Comparison of ENCODE assay signal across 8 cellular contexts in the genomic region with DNA sequence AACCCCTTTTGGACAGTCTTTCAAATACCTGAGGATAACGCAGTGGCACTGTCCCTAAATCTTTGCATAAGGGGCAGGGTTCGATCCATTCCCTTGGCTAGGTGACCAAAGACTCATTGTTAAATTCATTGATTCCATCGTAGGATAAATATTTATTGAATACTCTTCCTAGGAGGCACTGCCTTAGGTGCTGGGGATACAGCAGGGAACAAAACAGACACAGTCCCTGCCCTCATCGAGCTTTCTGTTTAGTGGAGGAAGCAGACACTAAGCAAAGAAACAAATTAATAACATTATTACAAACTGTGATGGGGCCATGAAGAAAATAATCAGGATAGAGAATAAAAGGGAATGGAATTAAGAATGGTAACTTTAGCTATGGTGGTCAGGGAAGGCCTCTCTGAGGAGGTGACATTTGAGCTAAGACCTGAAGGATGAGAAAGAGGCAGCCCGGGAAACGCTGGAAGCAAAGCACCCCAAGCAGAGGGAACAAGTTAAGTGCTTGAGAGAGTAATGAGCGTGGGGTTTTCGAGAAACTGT. TPM values are rescaled to one million over a fixed set of nuclear protein-coding genes. Genes with fewer than 3 reads are reported as not detected.
DNase-seq lines count a peak whose midpoint lies in the region; TF ChIP-seq lines count a peak whose summit lies in the region.

No MANE protein-coding gene starts in this region.

- intact Hi-C loops in esophagus squamous epithelium (cut with DNase I) = no loop called here

- H3K18ac ChIP-seq in trophoblast cell (ENCODE audit: low read length) = peak overlapping the region; percentile 28

- peak overlapping the region; percentile 24 for H4K12ac ChIP-seq in trophoblast cell (ENCODE audit: low read depth, low read length)

- no peaks in the 10 kb centered on the region for H3K9me3 ChIP-seq in ES-I3 (ENCODE audit: control insufficient read depth, insufficient read depth, low read length)
- H3K9me3 ChIP-seq in SJCRH30 (replicated peaks) = no peaks in the 10 kb centered on the region
- no peaks in the 10 kb centered on the region for H3K9me3 ChIP-seq in esophagus squamous epithelium
- H3K9me3 ChIP-seq in trophoblast cell (ENCODE audit: insufficient read depth, low read depth, low read length) = no peaks in the 10 kb centered on the region

- peak overlapping the region; percentile 69 for H3K4me3 ChIP-seq in SJCRH30
- H3K4me3 ChIP-seq in esophagus squamous epithelium = peak overlapping the region; percentile 58 to 82 (median 65)
- H3K4me3 ChIP-seq in trophoblast cell (ENCODE audit: low read depth, low read length) = peak overlapping the region; percentile 82

- H3K4me2 ChIP-seq in trophoblast cell (ENCODE audit: low read length) = peak overlapping the region; percentile 93

- H4K8ac ChIP-seq in trophoblast cell (ENCODE audit: low read depth, low read length) = peak overlapping the region; percentile 49

- H3K4ac ChIP-seq in trophoblast cell (ENCODE audit: low read depth, low read length) = peak overlapping the region; percentile 32

- H2BK5ac ChIP-seq in trophoblast cell (ENCODE audit: low read depth, low read length, poor library complexity) = peak overlapping the region; percentile 18

- H3K4me1 ChIP-seq in ES-I3 (ENCODE audit: insufficient read depth, low read length) = peaks cover 6% of the 10 kb centered on the region; the same call in 1 of the 2 replicates
- H3K4me1 ChIP-seq in SJCRH30 = peaks cover 5% of the 10 kb centered on the region
- peaks cover 12 to 38% (median 19%) of the 10 kb centered on the region in 3 donors for H3K4me1 ChIP-seq in esophagus squamous epithelium
- peaks cover 3 to 7% of the 10 kb centered on the region in 2 experiments for H3K4me1 ChIP-seq in trophoblast cell (ENCODE audit: control insufficient read depth in 1 of 2, insufficient read depth in 2 of 2, low read length in 2 of 2)

- no peak overlapping the region for H2BK12ac ChIP-seq in trophoblast cell (ENCODE audit: low read length)

- DNase-seq in SJCRH30 (no peak), esophagus squamous epithelium (lab: John Stamatoyannopoulos, UW) (no peak), trophoblast cell (no peak), NCI-H1694 treated with DMSO at 0.1 percent for 48 hours (lab: John Stamatoyannopoulos, UW) (no peak), HUDEP-2 (lab: John Stamatoyannopoulos, UW; ENCODE audit: unreplicated experiment in 76 of 76) (no peak), SIG-M5 treated with dmso at 0.1 percent for 504 hours (lab: John Stamatoyannopoulos, UW; ENCODE audit: unreplicated experiment) (no peak), DMS 273 (lab: John Stamatoyannopoulos, UW; ENCODE audit: unreplicated experiment) (no peak)

- H3K27ac ChIP-seq in SJCRH30 (peak overlapping the region; percentile 51), esophagus squamous epithelium (peak overlapping the region; percentile 87 to 96 (median 90)), trophoblast cell (ENCODE audit: low read depth, low read length) (peak overlapping the region; percentile 74)

- peaks cover 3% of the 10 kb centered on the region for H3K79me1 ChIP-seq in trophoblast cell (ENCODE audit: low read length)

- peak overlapping the region; percentile 60 for H3K14ac ChIP-seq in trophoblast cell (ENCODE audit: low read length)

- no peak for TF ChIP-seq POLR2A in esophagus squamous epithelium (IDR thresholded peaks at IDR 0.05)

- peak overlapping the region; percentile 17 for H2AFZ ChIP-seq in trophoblast cell (ENCODE audit: insufficient read depth, low read length, poor library complexity)

- H4K91ac ChIP-seq in trophoblast cell (ENCODE audit: low read depth, low read length) = peak overlapping the region; percentile 58

- H3K23ac ChIP-seq in trophoblast cell (ENCODE audit: low read length) = no peak overlapping the region

- H3K27me3 ChIP-seq in SJCRH30 (no peaks in the 10 kb centered on the region), esophagus squamous epithelium (no peaks in the 10 kb centered on the region), trophoblast cell (ENCODE audit: insufficient read depth, low read length) (no peaks in the 10 kb centered on the region)

- H3K9ac ChIP-seq in ES-I3 (ENCODE audit: low read depth, low read length) (peak overlapping the region; percentile 85), trophoblast cell (ENCODE audit: low read length) (peak overlapping the region; percentile 91)

- H2BK120ac ChIP-seq in trophoblast cell (ENCODE audit: insufficient read depth, low read length, poor library complexity) = no peak overlapping the region

- 17 to 19% methylated on average over 8 of the region's 8 CpGs for WGBS in esophagus squamous epithelium, 2 donors
- WGBS in trophoblast cell (ENCODE audit: extremely low coverage, insufficient coverage, insufficient read length) = no CpG with 5 or more reads among the region's 8 CpGs

- peaks cover 3% of the 10 kb centered on the region for H3K79me2 ChIP-seq in trophoblast cell (ENCODE audit: control insufficient read depth, insufficient read depth, low read length, poor library complexity)

- H2AK5ac ChIP-seq in trophoblast cell (ENCODE audit: low read length) = peak overlapping the region; percentile 31

- TF ChIP-seq CTCF in esophagus squamous epithelium (IDR thresholded peaks at IDR 0.05) = no peak

- H3K36me3 ChIP-seq in ES-I3 (ENCODE audit: insufficient read depth, low read length) = peaks cover 7% of the 10 kb centered on the region
- H3K36me3 ChIP-seq in SJCRH30 = peaks cover 8% of the 10 kb centered on the region
- peaks cover 18 to 36% (median 22%) of the 10 kb centered on the region in 3 donors for H3K36me3 ChIP-seq in esophagus squamous epithelium
- H3K36me3 ChIP-seq in trophoblast cell (ENCODE audit: control insufficient read depth in 1 of 2, insufficient read depth in 2 of 2, low read length in 2 of 2) = peaks cover 24 to 26% of the 10 kb centered on the region in 2 experiments

RNA-seq across cellular contexts. Expression of a gene that starts 0.7 kb away (rescaled TPM):
- total RNA-seq in SJCRH30 (2014; rRNA removed; shearing (Covaris generic)) = 23.4 and 28.2 TPM in 2 replicates
- total RNA-seq in esophagus squamous epithelium = 10 to 100 TPM in 3 of 4 donors, 1 to 10 TPM in 1; 8.6 to 17.2 (median 12.9) TPM
- 17.2 and 17.8 TPM in 2 replicates for polyA plus RNA-seq in trophoblast cell (2013)

RNA-seq across cellular contexts. Expression of a gene that starts 8.0 kb away (rescaled TPM):
- total RNA-seq in SJCRH30 (2014; rRNA removed; shearing (Covaris generic)) = 0.46 and 0.51 TPM in 2 replicates
- 10 to 100 TPM in 1 of 4 donors, 1 to 10 TPM in 3; 5.5 to 10.8 (median 7.2) TPM for total RNA-seq in esophagus squamous epithelium
- 0.62 TPM in 2 replicates for polyA plus RNA-seq in trophoblast cell (2013)

RNA-seq across cellular contexts. Expression of a gene that starts 8.5 kb away (rescaled TPM):
- 5.8 and 8.9 TPM in 2 replicates for total RNA-seq in SJCRH30 (2014; rRNA removed; shearing (Covaris generic))
- 10 to 100 TPM; 34.7 to 58.6 (median 53.6) TPM for total RNA-seq in esophagus squamous epithelium
- 33.4 and 36.1 TPM in 2 replicates for polyA plus RNA-seq in trophoblast cell (2013)

RNA-seq across cellular contexts. Expression of a gene that starts 19.4 kb away (rescaled TPM):
- total RNA-seq in SJCRH30 (2014; rRNA removed; shearing (Covaris generic)) = 106 and 107 TPM in 2 replicates
- 100 to 1,000 TPM; 103 to 132 (median 111) TPM for total RNA-seq in esophagus squamous epithelium
- 70.5 and 71.0 TPM in 2 replicates for polyA plus RNA-seq in trophoblast cell (2013)

RNA-seq across cellular contexts. Expression of a gene that starts 25.3 kb away (rescaled TPM):
- total RNA-seq in SJCRH30 (2014; rRNA removed; shearing (Covaris generic)) = 209 and 210 TPM in 2 replicates
- 10 to 100 TPM; 90.8 to 97.2 (median 95.0) TPM for total RNA-seq in esophagus squamous epithelium
- polyA plus RNA-seq in trophoblast cell (2013) = 213 and 222 TPM in 2 replicates
